ENCODE assay signal across 17 cellular contexts in the genomic region with DNA sequence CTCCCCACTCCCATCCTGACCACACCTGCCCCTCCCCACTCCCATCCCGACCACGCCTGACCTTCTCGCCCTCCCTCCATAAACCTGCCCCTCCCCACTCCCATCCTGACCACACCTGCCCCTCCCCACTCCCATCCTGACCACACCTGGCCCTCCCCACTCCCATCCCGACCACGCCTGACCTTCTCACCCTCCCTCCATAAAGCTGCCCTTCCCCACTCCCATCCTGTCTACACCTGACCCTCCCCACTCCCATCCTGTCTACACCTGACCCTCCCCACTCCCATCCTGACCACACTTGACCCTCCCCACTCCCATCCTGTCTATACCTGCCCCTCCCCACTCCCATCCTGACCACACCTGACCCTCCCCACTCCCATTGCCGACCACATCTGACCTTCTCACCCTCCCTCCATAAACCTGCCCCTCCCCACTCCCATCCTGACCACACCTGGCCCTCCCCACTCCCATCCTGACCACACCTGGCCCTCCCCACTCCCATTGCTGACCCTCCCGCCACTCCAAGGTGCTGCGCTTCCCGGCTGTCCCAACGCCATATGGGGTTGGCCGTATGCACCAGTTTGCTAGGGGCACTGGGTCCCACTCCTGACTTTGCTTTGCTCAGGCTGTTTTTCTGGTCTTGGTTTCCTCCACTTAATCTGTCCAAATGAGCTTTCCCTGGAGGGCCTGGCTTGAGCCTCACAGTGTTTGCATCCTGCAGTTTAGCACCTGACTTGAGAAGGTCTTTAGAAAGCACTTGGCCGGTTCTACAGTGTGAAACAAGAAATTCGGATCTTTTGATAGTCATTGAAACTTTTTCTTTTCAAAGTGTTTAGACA. TPM values are rescaled to one million over a fixed set of nuclear protein-coding genes. Genes with fewer than 3 reads are reported as not detected.
A peak's percentile ranks its signal among the peaks of the same experiment; 100 is the strongest.
DNase-seq lines count a peak whose midpoint lies in the region; ATAC-seq and TF ChIP-seq lines count a peak whose summit lies in the region.
"Had no signal": no experiment of that assay in that cellular context is flagged by ENCODE, and none has a peak within 500 bp of the region (broad histone marks: within the 10 kb centered on the region; RNA-seq: fewer than 3 reads in every experiment).

No MANE protein-coding gene starts in this region.

- TF ChIP-seq CTCF in WTC11 (IDR thresholded peaks at IDR 0.05) = no peak
- TF ChIP-seq CTCF in brain microvascular endothelial cell (IDR thresholded peaks at IDR 0.05; ENCODE audit: low read depth, low read length, missing control alignments) = no peak

- DNase-seq in WTC11 (ENCODE audit: low spot score) (no peak), islet precursor cell (peak; percentile 18), mesenteric fat pad (ENCODE audit: low spot score) (peak; percentile 68), brain microvascular endothelial cell (no peak)
- no peak for DNase-seq in stimulated activated CD4-positive, alpha-beta T cell treated with anti-CD3 and anti-CD28 coated beads, Interleukin-2, amount 100 ng/mL, for 48 hours
- DNase-seq in stimulated activated CD4-positive, alpha-beta T cell treated with anti-CD3 and anti-CD28 coated beads, Interleukin-4, amount 100 ng/mL, for 4 hours = no peak
- DNase-seq: C1 segment of cervical spinal cord; CD4-positive, CD25-positive, alpha-beta regulatory T cell; CD8-positive, alpha-beta memory T cell; COR-L47; IMR-90 had no signal

- no peak for ATAC-seq in WTC11
- ATAC-seq in HG02981 (IDR thresholded peaks at IDR 0.05; ENCODE audit: unreplicated experiment) = no peak

- H3K4me3 ChIP-seq in BLaER1 treated with 17β-estradiol and CSF1 and Interleukin-3, amounts not matched to agents 10 nM and 100 nM = no peak overlapping the region
- H3K4me3 ChIP-seq in brain microvascular endothelial cell (ENCODE audit: low read depth, low read length) = no peak overlapping the region
- H3K4me3 ChIP-seq: GM23248, HAP-1 had no signal

- peaks cover 21% of the 10 kb centered on the region for H3K9me3 Mint-ChIP-seq in WTC11

- H3K9ac ChIP-seq in BLaER1 treated with 17β-estradiol and CSF1 and Interleukin-3, amounts not matched to agents 10 nM and 100 nM = no peak overlapping the region
- H3K9ac ChIP-seq: GM23248 had no signal

- in situ Hi-C loops in brain microvascular endothelial cell (cut with HindIII; ENCODE audit: low pct_ligation_motif_present, low sequenced_read_pairs) = no loop called here

- H3K27ac ChIP-seq in BLaER1 treated with 17β-estradiol and CSF1 and Interleukin-3, amounts not matched to agents 10 nM and 100 nM = peak overlapping the region in 7 of 11 experiments; percentile 23 to 46 (median 28); a peak in 8 of 22 replicates
- H3K27ac ChIP-seq in brain microvascular endothelial cell = no peak overlapping the region
- H3K27ac ChIP-seq: GM23248 had no signal

- no peak overlapping the region for H3K4me2 ChIP-seq in BLaER1 treated with 17β-estradiol and CSF1 and Interleukin-3, amounts not matched to agents 10 nM and 100 nM

- peak overlapping the region; percentile 53; the same call in 1 of the 2 replicates for H3K27ac Mint-ChIP-seq in WTC11
- H3K27ac Mint-ChIP-seq: B cell; CD4-positive, CD25-positive, alpha-beta regulatory T cell; CD8-positive, alpha-beta memory T cell had no signal

- peaks cover 17 to 78% (median 59%) of the 10 kb centered on the region in 10 experiments for H3K4me1 ChIP-seq in BLaER1 treated with 17β-estradiol and CSF1 and Interleukin-3, amounts not matched to agents 10 nM and 100 nM
- H3K4me1 ChIP-seq: HAP-1 had no signal

- no peaks in the 10 kb centered on the region for H3K27me3 Mint-ChIP-seq in WTC11 (ENCODE audit: low read depth)

- no peaks in the 10 kb centered on the region for H3K27me3 ChIP-seq in BLaER1 treated with 17β-estradiol and CSF1 and Interleukin-3, amounts not matched to agents 10 nM and 100 nM
- no peaks in the 10 kb centered on the region for H3K27me3 ChIP-seq in brain microvascular endothelial cell (replicated peaks)

- H4K20me1 ChIP-seq in BLaER1 treated with 17β-estradiol and CSF1 and Interleukin-3, amounts not matched to agents 10 nM and 100 nM = no peaks in the 10 kb centered on the region

- peaks cover 9% of the 10 kb centered on the region; the same call in 1 of the 2 replicates for H3K36me3 Mint-ChIP-seq in WTC11

- CTCF ChIA-PET in WTC11 (lab: Charles Lee) = no interaction called here

- POLR2A ChIA-PET in WTC11 (lab: Charles Lee) = no interaction called here

- peaks cover 11% of the 10 kb centered on the region for H3K4me1 Mint-ChIP-seq in WTC11
- H3K4me1 Mint-ChIP-seq: B cell; CD8-positive, alpha-beta memory T cell had no signal

- peaks cover 0 to 12% (median 0%) of the 10 kb centered on the region in 11 experiments; a peak in 3 of 22 replicates for H3K36me3 ChIP-seq in BLaER1 treated with 17β-estradiol and CSF1 and Interleukin-3, amounts not matched to agents 10 nM and 100 nM
- H3K36me3 ChIP-seq in brain microvascular endothelial cell (replicated peaks) = no peaks in the 10 kb centered on the region
- H3K36me3 ChIP-seq: HAP-1 had no signal

- no peak overlapping the region for H3K4me3 Mint-ChIP-seq in WTC11
- H3K4me3 Mint-ChIP-seq: B cell; CD8-positive, alpha-beta memory T cell had no signal

- peaks cover 0 to 15% (median 9%) of the 10 kb centered on the region in 11 experiments; a peak in 16 of 22 replicates for H3K9me3 ChIP-seq in BLaER1 treated with 17β-estradiol and CSF1 and Interleukin-3, amounts not matched to agents 10 nM and 100 nM (replicated peaks in 1 of 11)
- H3K9me3 ChIP-seq: HAP-1 had no signal

TF ChIP-seq in WTC11, 78 proteins besides CTCF, POLR2A, EP300 and RAD21 (continues in another document):
- TF ChIP-seq, protein P1, sequence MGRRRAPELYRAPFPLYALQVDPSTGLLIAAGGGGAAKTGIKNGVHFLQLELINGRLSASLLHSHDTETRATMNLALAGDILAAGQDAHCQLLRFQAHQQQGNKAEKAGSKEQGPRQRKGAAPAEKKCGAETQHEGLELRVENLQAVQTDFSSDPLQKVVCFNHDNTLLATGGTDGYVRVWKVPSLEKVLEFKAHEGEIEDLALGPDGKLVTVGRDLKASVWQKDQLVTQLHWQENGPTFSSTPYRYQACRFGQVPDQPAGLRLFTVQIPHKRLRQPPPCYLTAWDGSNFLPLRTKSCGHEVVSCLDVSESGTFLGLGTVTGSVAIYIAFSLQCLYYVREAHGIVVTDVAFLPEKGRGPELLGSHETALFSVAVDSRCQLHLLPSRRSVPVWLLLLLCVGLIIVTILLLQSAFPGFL (CRISPR knock-in tag; IDR thresholded peaks at IDR 0.05; ENCODE audit: borderline replicate concordance) = no peak
- TF ChIP-seq, protein P2, sequence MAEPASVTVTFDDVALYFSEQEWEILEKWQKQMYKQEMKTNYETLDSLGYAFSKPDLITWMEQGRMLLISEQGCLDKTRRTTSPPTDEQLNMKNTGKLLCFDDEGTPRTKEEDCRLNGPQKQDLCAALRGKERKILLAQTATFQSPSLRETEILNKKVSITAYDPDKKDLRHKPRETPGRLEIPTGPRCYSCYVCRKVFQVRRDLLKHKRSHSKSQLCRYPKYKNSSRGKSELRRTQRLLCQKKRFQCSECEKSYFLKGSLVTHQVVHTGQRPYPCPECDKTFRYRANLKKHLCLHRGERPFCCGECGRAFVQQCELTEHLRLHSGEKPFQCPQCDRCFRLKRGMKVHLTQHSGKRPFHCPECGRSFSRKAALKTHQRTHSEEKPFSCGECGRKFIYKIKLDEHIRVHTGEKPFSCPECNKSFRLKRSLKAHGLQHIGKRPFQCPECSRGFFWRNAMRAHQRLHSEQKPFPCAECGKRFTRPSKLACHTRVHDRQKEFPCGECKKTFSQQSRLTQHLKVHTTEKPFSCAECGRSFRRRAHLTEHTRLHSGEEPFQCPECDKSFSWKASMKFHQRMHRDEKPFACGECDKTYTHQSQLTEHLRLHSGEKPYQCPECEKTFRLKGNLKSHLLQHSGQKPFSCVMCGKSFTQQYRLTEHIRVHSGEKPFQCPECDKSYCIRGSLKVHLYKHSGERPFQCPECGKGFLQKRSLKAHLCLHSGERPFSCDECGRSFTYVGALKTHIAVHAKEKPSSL (CRISPR knock-in tag; conservative IDR thresholded peaks at IDR 0.05) = no peak
- TF ChIP-seq, protein P3, sequence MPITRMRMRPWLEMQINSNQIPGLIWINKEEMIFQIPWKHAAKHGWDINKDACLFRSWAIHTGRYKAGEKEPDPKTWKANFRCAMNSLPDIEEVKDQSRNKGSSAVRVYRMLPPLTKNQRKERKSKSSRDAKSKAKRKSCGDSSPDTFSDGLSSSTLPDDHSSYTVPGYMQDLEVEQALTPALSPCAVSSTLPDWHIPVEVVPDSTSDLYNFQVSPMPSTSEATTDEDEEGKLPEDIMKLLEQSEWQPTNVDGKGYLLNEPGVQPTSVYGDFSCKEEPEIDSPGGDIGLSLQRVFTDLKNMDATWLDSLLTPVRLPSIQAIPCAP (CRISPR knock-in tag; IDR thresholded peaks at IDR 0.05) = no peak
- no peak for TF ChIP-seq ZNF138 (CRISPR knock-in tag; conservative IDR thresholded peaks at IDR 0.05)
- TF ChIP-seq, protein P4, sequence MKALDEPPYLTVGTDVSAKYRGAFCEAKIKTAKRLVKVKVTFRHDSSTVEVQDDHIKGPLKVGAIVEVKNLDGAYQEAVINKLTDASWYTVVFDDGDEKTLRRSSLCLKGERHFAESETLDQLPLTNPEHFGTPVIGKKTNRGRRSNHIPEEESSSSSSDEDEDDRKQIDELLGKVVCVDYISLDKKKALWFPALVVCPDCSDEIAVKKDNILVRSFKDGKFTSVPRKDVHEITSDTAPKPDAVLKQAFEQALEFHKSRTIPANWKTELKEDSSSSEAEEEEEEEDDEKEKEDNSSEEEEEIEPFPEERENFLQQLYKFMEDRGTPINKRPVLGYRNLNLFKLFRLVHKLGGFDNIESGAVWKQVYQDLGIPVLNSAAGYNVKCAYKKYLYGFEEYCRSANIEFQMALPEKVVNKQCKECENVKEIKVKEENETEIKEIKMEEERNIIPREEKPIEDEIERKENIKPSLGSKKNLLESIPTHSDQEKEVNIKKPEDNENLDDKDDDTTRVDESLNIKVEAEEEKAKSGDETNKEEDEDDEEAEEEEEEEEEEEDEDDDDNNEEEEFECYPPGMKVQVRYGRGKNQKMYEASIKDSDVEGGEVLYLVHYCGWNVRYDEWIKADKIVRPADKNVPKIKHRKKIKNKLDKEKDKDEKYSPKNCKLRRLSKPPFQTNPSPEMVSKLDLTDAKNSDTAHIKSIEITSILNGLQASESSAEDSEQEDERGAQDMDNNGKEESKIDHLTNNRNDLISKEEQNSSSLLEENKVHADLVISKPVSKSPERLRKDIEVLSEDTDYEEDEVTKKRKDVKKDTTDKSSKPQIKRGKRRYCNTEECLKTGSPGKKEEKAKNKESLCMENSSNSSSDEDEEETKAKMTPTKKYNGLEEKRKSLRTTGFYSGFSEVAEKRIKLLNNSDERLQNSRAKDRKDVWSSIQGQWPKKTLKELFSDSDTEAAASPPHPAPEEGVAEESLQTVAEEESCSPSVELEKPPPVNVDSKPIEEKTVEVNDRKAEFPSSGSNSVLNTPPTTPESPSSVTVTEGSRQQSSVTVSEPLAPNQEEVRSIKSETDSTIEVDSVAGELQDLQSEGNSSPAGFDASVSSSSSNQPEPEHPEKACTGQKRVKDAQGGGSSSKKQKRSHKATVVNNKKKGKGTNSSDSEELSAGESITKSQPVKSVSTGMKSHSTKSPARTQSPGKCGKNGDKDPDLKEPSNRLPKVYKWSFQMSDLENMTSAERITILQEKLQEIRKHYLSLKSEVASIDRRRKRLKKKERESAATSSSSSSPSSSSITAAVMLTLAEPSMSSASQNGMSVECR (CRISPR knock-in tag; IDR thresholded peaks at IDR 0.05; ENCODE audit: borderline replicate concordance) = no peak

RNA-seq across cellular contexts. Expression of a gene that starts 2.9 kb away (rescaled TPM):
- total RNA-seq in WTC11 (2021) (0.28 to 1.1 TPM (median 0.71 TPM) in 3 replicates), mesenteric fat pad (0.93 TPM)
- total RNA-seq: A172; B cell; CD4-positive, CD25-positive, alpha-beta regulatory T cell; CD8-positive, alpha-beta memory T cell; GM23248; IMR-90 had no signal

Comparison
In these comparisons a context has a peak if more than half of its experiments do, and no peak if none do; other contexts are left out.
1. DNase-seq: peak in islet precursor cell (single experiment) and mesenteric fat pad (single experiment); none in WTC11 (single experiment), stimulated activated CD4-positive, alpha-beta T cell treated with anti-CD3 and anti-CD28 coated beads, Interleukin-2, amount 100 ng/mL, for 48 hours (0 of 2), stimulated activated CD4-positive, alpha-beta T cell treated with anti-CD3 and anti-CD28 coated beads, Interleukin-4, amount 100 ng/mL, for 4 hours (0 of 2) and brain microvascular endothelial cell (single experiment).